Comparison of ENCODE assay signal across 29 cellular contexts in the genomic region with DNA sequence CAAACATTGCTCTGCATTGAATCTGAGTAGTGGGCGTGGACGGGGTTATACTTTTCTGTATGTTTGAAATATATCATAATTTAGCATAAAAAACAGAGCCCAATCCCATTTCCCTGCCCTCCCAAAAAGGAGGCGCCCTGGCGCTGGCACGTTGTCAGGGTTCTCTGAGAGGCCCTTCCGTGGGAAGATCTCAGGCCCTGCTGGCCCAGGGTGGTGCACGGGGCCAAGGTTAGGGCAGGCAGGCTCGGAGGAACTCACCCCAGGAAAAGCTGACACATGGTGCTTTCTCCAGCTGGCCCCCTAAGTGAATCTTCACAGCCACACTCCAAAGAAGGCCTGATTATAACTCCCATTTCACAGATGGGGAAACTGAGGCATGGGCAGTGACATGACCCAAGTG. TPM values are rescaled to one million over a fixed set of nuclear protein-coding genes. Genes with fewer than 3 reads are reported as not detected.
"Had no signal": no experiment of that assay in that cellular context is flagged by ENCODE, and none has a peak within 500 bp of the region (broad histone marks: within the 10 kb centered on the region; RNA-seq: fewer than 3 reads in every experiment).

No MANE protein-coding gene starts in this region.

- H3K4me2 ChIP-seq: smooth muscle cell had no signal

- H3K27ac ChIP-seq: coronary artery, esophagus muscularis mucosa, heart right ventricle, prostate gland, right atrium auricular region, stomach, thyroid gland, upper lobe of left lung had no signal

- H3K4me3 ChIP-seq: coronary artery, esophagus muscularis mucosa, heart right ventricle, prostate gland, right atrium auricular region, smooth muscle cell, stomach, thyroid gland, upper lobe of left lung had no signal

- ATAC-seq: heart right ventricle; naive thymus-derived CD8-positive, alpha-beta T cell; sciatic nerve had no signal

- H3K36me3 ChIP-seq: esophagus muscularis mucosa, heart right ventricle, prostate gland, right atrium auricular region, stomach, thyroid gland, upper lobe of left lung had no signal

- FAIRE-seq: endothelial cell of umbilical vein, islet of Langerhans, urothelium cell line had no signal

- H3K27me3 ChIP-seq: right atrium auricular region, thyroid gland, upper lobe of left lung had no signal

- DNase-seq: central memory CD4-positive, alpha-beta T cell; dermis blood vessel endothelial cell; effector memory CD4-positive, alpha-beta T cell; foreskin melanocyte; glutamatergic neuron; heart right ventricle; hippocampal formation; kidney glomerular epithelial cell; mesenchymal stem cell; midbrain; naive thymus-derived CD8-positive, alpha-beta T cell; stimulated activated CD4-positive, alpha-beta T cell treated with anti-CD3 and anti-CD28 coated beads, Interleukin-2, amount 100 ng/mL, for 24 hours; stimulated activated CD4-positive, alpha-beta T cell treated with anti-CD3 and anti-CD28 coated beads, Interleukin-4, amount 100 ng/mL, for 24 hours; stimulated activated naive CD4-positive, alpha-beta T cell treated with Interleukin-2 at 50 U/mL for 16 hours; stomach; thyroid gland; upper lobe of left lung had no signal

- H3K4me1 ChIP-seq: esophagus muscularis mucosa, heart right ventricle, prostate gland, right atrium auricular region, stomach, thyroid gland had no signal

- H3K9me3 ChIP-seq: esophagus muscularis mucosa, heart right ventricle, prostate gland, right atrium auricular region, thyroid gland, upper lobe of left lung had no signal

RNA-seq across cellular contexts. Expression of a gene that starts 17.2 kb away (rescaled TPM):
- total RNA-seq: dermis blood vessel endothelial cell; endothelial cell of umbilical vein; epithelial cell of proximal tubule; lung microvascular endothelial cell; myocyte; naive thymus-derived CD8-positive, alpha-beta T cell had no signal
- polyA plus RNA-seq: endothelial cell of umbilical vein; naive thymus-derived CD8-positive, alpha-beta T cell had no signal
